14 cellular contexts compared by ENCODE assay signal in genomic region chr3:157125101-157125500, GRCh38. TPM values are rescaled to one million over a fixed set of nuclear protein-coding genes. Genes with fewer than 3 reads are reported as not detected.
A peak's percentile ranks its signal among the peaks of the same experiment; 100 is the strongest.
DNase-seq lines count a peak whose midpoint lies in the region; ATAC-seq and TF ChIP-seq lines count a peak whose summit lies in the region.
"Had no signal": no experiment of that assay in that cellular context is flagged by ENCODE, and none has a peak within 500 bp of the region (broad histone marks: within the 10 kb centered on the region; RNA-seq: fewer than 3 reads in every experiment).

No MANE protein-coding gene starts in this region.

- H3K4me1 ChIP-seq in colonic mucosa (peaks cover 5% of the 10 kb centered on the region), thyroid gland (peaks cover 30 to 80% of the 10 kb centered on the region in 2 donors)

- peaks cover 53% of the 10 kb centered on the region for H3K4me1 Mint-ChIP-seq in activated naive CD8-positive, alpha-beta T cell treated with anti-CD3 and anti-CD28 coated beads, Interleukin-2, amount 50 U/mL, for 24 hours
- peaks cover 39% of the 10 kb centered on the region for H3K4me1 Mint-ChIP-seq in activated naive CD8-positive, alpha-beta T cell treated with anti-CD3 and anti-CD28 coated beads for 36 hours

- no peaks in the 10 kb centered on the region for H3K9me3 ChIP-seq in colonic mucosa
- H3K9me3 ChIP-seq in thyroid gland = no peaks in the 10 kb centered on the region

- H3K36me3 Mint-ChIP-seq in activated naive CD8-positive, alpha-beta T cell treated with anti-CD3 and anti-CD28 coated beads, Interleukin-2, amount 50 U/mL, for 24 hours (ENCODE audit: low read depth) = no peaks in the 10 kb centered on the region
- H3K36me3 Mint-ChIP-seq in activated naive CD8-positive, alpha-beta T cell treated with anti-CD3 and anti-CD28 coated beads for 36 hours = no peaks in the 10 kb centered on the region

- peak overlapping the region; percentile 37 for H3K27ac Mint-ChIP-seq in activated naive CD8-positive, alpha-beta T cell treated with anti-CD3 and anti-CD28 coated beads, Interleukin-2, amount 50 U/mL, for 24 hours
- H3K27ac Mint-ChIP-seq in activated naive CD8-positive, alpha-beta T cell treated with anti-CD3 and anti-CD28 coated beads for 36 hours = no peak overlapping the region
- H3K27ac Mint-ChIP-seq: activated T-cell treated with anti-CD3 and anti-CD28 coated beads, Interleukin-2, amount 50 U/mL, for 72 hours had no signal

- TF ChIP-seq POLR2A in thyroid gland (IDR thresholded peaks at IDR 0.05) = no peak

- no peaks in the 10 kb centered on the region for H3K9me3 Mint-ChIP-seq in activated naive CD8-positive, alpha-beta T cell treated with anti-CD3 and anti-CD28 coated beads, Interleukin-2, amount 50 U/mL, for 24 hours
- H3K9me3 Mint-ChIP-seq in activated naive CD8-positive, alpha-beta T cell treated with anti-CD3 and anti-CD28 coated beads for 36 hours = no peaks in the 10 kb centered on the region
- H3K9me3 Mint-ChIP-seq: activated T-cell treated with anti-CD3 and anti-CD28 coated beads, Interleukin-2, amount 50 U/mL, for 72 hours had no signal

- H3K36me3 ChIP-seq in colonic mucosa = no peaks in the 10 kb centered on the region
- H3K36me3 ChIP-seq in thyroid gland = no peaks in the 10 kb centered on the region

- H3K27me3 ChIP-seq in colonic mucosa (no peaks in the 10 kb centered on the region), thyroid gland (no peaks in the 10 kb centered on the region)

- no peak for DNase-seq in activated naive CD8-positive, alpha-beta T cell treated with anti-CD3 and anti-CD28 coated beads, Interleukin-2, amount 50 U/mL, for 24 hours
- no peak for DNase-seq in activated naive CD8-positive, alpha-beta T cell treated with anti-CD3 and anti-CD28 coated beads for 36 hours
- peak; percentile 73 for DNase-seq in NCI-H2107 treated with DMSO at 0.1 percent for 48 hours (lab: John Stamatoyannopoulos, UW; ENCODE audit: unreplicated experiment)
- no peak for DNase-seq in colonic mucosa
- peak in 1 of 2 donors; percentile 35 for DNase-seq in thyroid gland
- DNase-seq in foreskin melanocyte = no peak
- DNase-seq in foreskin fibroblast = no peak
- DNase-seq in 8988T = no peak
- DNase-seq: activated T-cell treated with anti-CD3 and anti-CD28 coated beads, Interleukin-2, amount 50 U/mL, for 72 hours; anterior cingulate cortex; mesendoderm; MM.1S; T-helper 9 cell had no signal

- TF ChIP-seq CTCF in colonic mucosa (IDR thresholded peaks at IDR 0.05) = no peak
- TF ChIP-seq CTCF in thyroid gland (IDR thresholded peaks at IDR 0.05) = no peak
- TF ChIP-seq CTCF in foreskin fibroblast (IDR thresholded peaks at IDR 0.05; ENCODE audit: low read depth, low read length) = no peak

- intact Hi-C loops in colonic mucosa (cut with DNase I) = no loop called here
- intact Hi-C loops in thyroid gland (cut with DNase I) = no loop called here

- H3K4me3 ChIP-seq in colonic mucosa (no peak overlapping the region), thyroid gland (replicated peaks in 1 of 3) (no peak overlapping the region), foreskin fibroblast (ENCODE audit: low read depth in 1 of 2, low read length in 2 of 2) (no peak overlapping the region)

- peak overlapping the region in 1 of 2 donors; percentile 55 for H3K9ac ChIP-seq in colonic mucosa (ENCODE audit: low read depth in 2 of 2, low read length in 2 of 2)

- H3K4me3 Mint-ChIP-seq in activated naive CD8-positive, alpha-beta T cell treated with anti-CD3 and anti-CD28 coated beads, Interleukin-2, amount 50 U/mL, for 24 hours = no peak overlapping the region
- no peak overlapping the region for H3K4me3 Mint-ChIP-seq in activated naive CD8-positive, alpha-beta T cell treated with anti-CD3 and anti-CD28 coated beads for 36 hours
- H3K4me3 Mint-ChIP-seq: activated T-cell treated with anti-CD3 and anti-CD28 coated beads, Interleukin-2, amount 50 U/mL, for 72 hours had no signal

- no peak for ATAC-seq in activated naive CD8-positive, alpha-beta T cell treated with anti-CD3 and anti-CD28 coated beads, Interleukin-2, amount 50 U/mL, for 24 hours
- ATAC-seq: activated T-cell treated with anti-CD3 and anti-CD28 coated beads, Interleukin-2, amount 50 U/mL, for 72 hours; Right ventricle myocardium inferior had no signal

- H3K27ac ChIP-seq in colonic mucosa (peak overlapping the region; percentile 43), thyroid gland (peak overlapping the region in 2 of 3 donors; percentile 38 to 95)

- no peaks in the 10 kb centered on the region for H3K27me3 Mint-ChIP-seq in activated naive CD8-positive, alpha-beta T cell treated with anti-CD3 and anti-CD28 coated beads, Interleukin-2, amount 50 U/mL, for 24 hours
- H3K27me3 Mint-ChIP-seq in activated naive CD8-positive, alpha-beta T cell treated with anti-CD3 and anti-CD28 coated beads for 36 hours = no peaks in the 10 kb centered on the region

RNA-seq across cellular contexts. Expression of gene CCNL1, which starts 34.8 kb away (rescaled TPM):
- total RNA-seq in activated naive CD8-positive, alpha-beta T cell treated with anti-CD3 and anti-CD28 coated beads for 36 hours = 100 to 1,000 TPM; 139 to 156 TPM
- total RNA-seq in colonic mucosa = 100 to 1,000 TPM in 1 of 2 donors, 10 to 100 TPM in 1; 76.4 to 103 TPM
- total RNA-seq in thyroid gland = 100 to 1,000 TPM; 142 to 375 (median 227) TPM
